ENCODE assay signal across 16 cellular contexts in genomic region chr14:54475911-54476310, GRCh38. TPM values are rescaled to one million over a fixed set of nuclear protein-coding genes. Genes with fewer than 3 reads are reported as not detected.
DNase-seq lines count a peak whose midpoint lies in the region; ATAC-seq and TF ChIP-seq lines count a peak whose summit lies in the region.
"Had no signal": no experiment of that assay in that cellular context is flagged by ENCODE, and none has a peak within 500 bp of the region (broad histone marks: within the 10 kb centered on the region; RNA-seq: fewer than 3 reads in every experiment).

No MANE protein-coding gene starts in this region.

- TF ChIP-seq CTCF in smooth muscle cell (IDR thresholded peaks at IDR 0.05; ENCODE audit: borderline replicate concordance, insufficient read depth, poor library complexity, severe bottlenecking) = no peak

- no peaks in the 10 kb centered on the region for H3K27me3 ChIP-seq in smooth muscle cell (ENCODE audit: low read depth)
- H3K27me3 ChIP-seq in HAP-1 (ENCODE audit: low read depth) = no peaks in the 10 kb centered on the region
- H3K27me3 ChIP-seq: Peyer's patch had no signal

- no peak for DNase-seq in T-helper 2 cell treated with Interferon-gamma antibody and Interleukin-4, amounts not matched to agents 5 μg/mL and 100 μg/mL, for 36 hours (ENCODE audit: low spot score)
- DNase-seq in T-helper 2 cell (no peak), SK-N-MC (ENCODE audit: low read depth, low spot score) (no peak), fibroblast of gingiva (ENCODE audit: low read depth) (peak; percentile 60), smooth muscle cell (lab: John Stamatoyannopoulos, UW; ENCODE audit: unreplicated experiment) (no peak), HAP-1 (ENCODE audit: low spot score in 2 of 2) (no peak), posterior cingulate gyrus (no peak)
- DNase-seq: C1 segment of cervical spinal cord, COR-L47, NCI-H1417 treated with DMSO at 0.1 percent for 48 hours, NCI-H2029, NCI-H524, Peyer's patch, Right ventricle myocardium superior had no signal

- peak overlapping the region; percentile 43 for H3K4me2 ChIP-seq in smooth muscle cell

- H3K9ac ChIP-seq in SK-N-MC (ENCODE audit: insufficient read length) (peak overlapping the region; percentile 3), smooth muscle cell (ENCODE audit: low read depth) (peak overlapping the region; percentile 9)

- H3K27ac ChIP-seq in SK-N-MC (peak overlapping the region; percentile 70; the same call in 1 of the 2 replicates), smooth muscle cell (ENCODE audit: low read depth) (peak overlapping the region; percentile 49)
- H3K27ac ChIP-seq: Peyer's patch had no signal

- H3K27me3 Mint-ChIP-seq in T-helper 2 cell treated with Interferon-gamma antibody and Interleukin-4, amounts not matched to agents 5 μg/mL and 100 μg/mL, for 36 hours (ENCODE audit: low read depth) = no peaks in the 10 kb centered on the region
- H3K27me3 Mint-ChIP-seq: IgD-negative memory B cell had no signal

- ATAC-seq in HG03460 (IDR thresholded peaks at IDR 0.05; ENCODE audit: unreplicated experiment) = no peak

- peaks cover 35% of the 10 kb centered on the region for H3K36me3 Mint-ChIP-seq in T-helper 2 cell treated with Interferon-gamma antibody and Interleukin-4, amounts not matched to agents 5 μg/mL and 100 μg/mL, for 36 hours (ENCODE audit: low read depth)

- peak overlapping the region; percentile 68 for H3K27ac Mint-ChIP-seq in T-helper 2 cell treated with Interferon-gamma antibody and Interleukin-4, amounts not matched to agents 5 μg/mL and 100 μg/mL, for 36 hours
- H3K27ac Mint-ChIP-seq: IgD-negative memory B cell had no signal

- peaks cover 6% of the 10 kb centered on the region for H3K4me1 Mint-ChIP-seq in T-helper 2 cell treated with Interferon-gamma antibody and Interleukin-4, amounts not matched to agents 5 μg/mL and 100 μg/mL, for 36 hours (ENCODE audit: low read depth)

- peak overlapping the region; percentile 53 for H3K4me3 ChIP-seq in SK-N-MC
- H3K4me3 ChIP-seq in smooth muscle cell = no peak overlapping the region
- H3K4me3 ChIP-seq in HAP-1 = no peak overlapping the region
- H3K4me3 ChIP-seq: Peyer's patch had no signal

- H3K36me3 ChIP-seq in SK-N-MC (ENCODE audit: insufficient read depth, low read length) (peaks cover 29% of the 10 kb centered on the region), smooth muscle cell (ENCODE audit: low read depth) (no peaks in the 10 kb centered on the region), HAP-1 (replicated peaks) (peaks cover 15% of the 10 kb centered on the region)

- H3K4me1 ChIP-seq in smooth muscle cell (ENCODE audit: low read depth) (peaks cover 33% of the 10 kb centered on the region), HAP-1 (peaks cover 17% of the 10 kb centered on the region)
- H3K4me1 ChIP-seq: Peyer's patch had no signal

- intact Hi-C loops in posterior cingulate gyrus (cut with DNase I) = no loop called here

- in situ Hi-C loops in HAP-1 (cut with MboI; ENCODE audit: low sequenced_read_pairs) = no loop called here

- no peak overlapping the region for H2AFZ ChIP-seq in smooth muscle cell (ENCODE audit: low read depth)

- H3K9me3 ChIP-seq in SK-N-MC (ENCODE audit: low read depth, low read length) = no peaks in the 10 kb centered on the region
- no peaks in the 10 kb centered on the region for H3K9me3 ChIP-seq in smooth muscle cell (replicated peaks; ENCODE audit: low read depth)
- no peaks in the 10 kb centered on the region for H3K9me3 ChIP-seq in HAP-1
- H3K9me3 ChIP-seq: Peyer's patch had no signal

- H3K4me3 Mint-ChIP-seq in T-helper 2 cell treated with Interferon-gamma antibody and Interleukin-4, amounts not matched to agents 5 μg/mL and 100 μg/mL, for 36 hours = no peak overlapping the region
- H3K4me3 Mint-ChIP-seq: IgD-negative memory B cell had no signal

- no peaks in the 10 kb centered on the region for H3K79me2 ChIP-seq in smooth muscle cell (ENCODE audit: low read depth)

- H3K9me3 Mint-ChIP-seq in T-helper 2 cell treated with Interferon-gamma antibody and Interleukin-4, amounts not matched to agents 5 μg/mL and 100 μg/mL, for 36 hours = no peaks in the 10 kb centered on the region
- H3K9me3 Mint-ChIP-seq: IgD-negative memory B cell had no signal

- peaks cover 9% of the 10 kb centered on the region for H3F3A ChIP-seq in smooth muscle cell (ENCODE audit: low read depth)

- 88% methylated on average over 4 of the region's 4 CpGs for WGBS in smooth muscle cell (ENCODE audit: low lambda C conversion rate)

- peaks cover 55% of the 10 kb centered on the region for H4K20me1 ChIP-seq in smooth muscle cell (ENCODE audit: low read depth)

RNA-seq across cellular contexts. Expression of gene GMFB, which starts 12.9 kb away (rescaled TPM):
- 73.5 and 86.1 TPM in 2 replicates for total RNA-seq in smooth muscle cell
- polyA plus RNA-seq in smooth muscle cell = 25.7 and 26.8 TPM in 2 replicates

RNA-seq across cellular contexts. Expression of gene CGRRF1, which starts 33.8 kb away (rescaled TPM):
- total RNA-seq in smooth muscle cell = 18.4 and 20.7 TPM in 2 replicates
- polyA plus RNA-seq in smooth muscle cell = 20.5 and 30.6 TPM in 2 replicates

RNA-seq across cellular contexts. Expression of gene CNIH1, which starts 34.7 kb away (rescaled TPM):
- total RNA-seq in smooth muscle cell = 172 and 224 TPM in 2 replicates
- 133 and 162 TPM in 2 replicates for polyA plus RNA-seq in smooth muscle cell
